10 cellular contexts compared by ENCODE assay signal in genomic region chr12:9372202-9372601, GRCh38.
A peak's percentile ranks its signal among the peaks of the same experiment; 100 is the strongest.
DNase-seq lines count a peak whose midpoint lies in the region; ATAC-seq and TF ChIP-seq lines count a peak whose summit lies in the region.
"Had no signal": no experiment of that assay in that cellular context is flagged by ENCODE, and none has a peak within 500 bp of the region (broad histone marks: within the 10 kb centered on the region; RNA-seq: fewer than 3 reads in every experiment).

No MANE protein-coding gene starts in this region.

- peaks cover 6% of the 10 kb centered on the region for H3K27me3 ChIP-seq in IMR-90 (ENCODE audit: control insufficient read depth, insufficient read depth, low read length)

- H3K14ac ChIP-seq in IMR-90 (replicated peaks; ENCODE audit: low read depth, low read length): no peak overlapping the region

- DNase-seq in IMR-90 (peak; percentile 9), astrocyte of the spinal cord (ENCODE audit: low read depth, low spot score) (no peak), left colon (no peak), NCI-H2107 (lab: John Stamatoyannopoulos, UW) (no peak), T-helper 1 cell (no peak)
- DNase-seq in stimulated activated CD8-positive, alpha-beta memory T cell treated with anti-CD3 and anti-CD28 coated beads, Interleukin-4, amount 100 ng/mL, for 48 hours: no peak
- DNase-seq: activated CD4-positive, alpha-beta T cell treated with anti-CD3 and anti-CD28 coated beads, Interleukin-2, amount 50 U/mL, for 4 hours; aorta had no signal

- no peak overlapping the region for H2AK5ac ChIP-seq in IMR-90 (ENCODE audit: low read depth, low read length)

- H3K36me3 ChIP-seq in IMR-90 (ENCODE audit: control insufficient read depth, insufficient read depth, low read length): no peaks in the 10 kb centered on the region

- POLR2A ChIA-PET in IMR-90 (lab: Charles Lee; ENCODE audit: unreplicated experiment): no interaction called here

- no peak overlapping the region for H4K8ac ChIP-seq in IMR-90 (ENCODE audit: low read depth in 2 of 2, low read length in 2 of 2)

- H3K4me3 ChIP-seq in IMR-90 (ENCODE audit: insufficient read depth, low read depth, low read length) (no peak overlapping the region), astrocyte of the spinal cord (ENCODE audit: low read depth, low read length) (no peak overlapping the region)

- CTCF ChIA-PET in IMR-90 (lab: Yijun Ruan, JAX): no interaction called here

- intact Hi-C loops in IMR-90 (cut with micrococcal nuclease) (no loop called here), left colon (cut with DNase I, micrococcal nuclease) (no loop called here)

- no peak overlapping the region for H3K23ac ChIP-seq in IMR-90 (ENCODE audit: low read depth, low read length)

- BruUV-seq in IMR-90 (replicated peaks; lab: Mats Ljungman, UMichigan): no TSS peak

- no peak overlapping the region for H2BK5ac ChIP-seq in IMR-90 (ENCODE audit: low read depth, low read length, poor library complexity, severe bottlenecking)

- no CpG with 5 or more reads among the region's 2 CpGs for WGBS in IMR-90 (ENCODE audit: extremely low coverage in 2 of 2, insufficient read length in 1 of 2), 2 experiments

- no peak for TF ChIP-seq RAD21 in IMR-90 (IDR thresholded peaks at IDR 0.05; ENCODE audit: low read length)

- H2BK20ac ChIP-seq in IMR-90 (ENCODE audit: low read depth, low read length): no peak overlapping the region

- no peak overlapping the region for H3K9ac ChIP-seq in IMR-90 (ENCODE audit: low read depth, low read length)

- in situ Hi-C loops in IMR-90 (cut with MboI; ENCODE audit: low sequenced_read_pairs): no loop called here
- in situ Hi-C loops in astrocyte of the spinal cord (cut with HindIII; ENCODE audit: low sequenced_read_pairs): no loop called here

- H4K5ac ChIP-seq in IMR-90 (ENCODE audit: low read depth, low read length): no peak overlapping the region

- H3K4ac ChIP-seq in IMR-90 (ENCODE audit: low read depth, low read length): no peak overlapping the region

- dilution Hi-C loops in IMR-90 (cut with HindIII; ENCODE audit: low sequenced_read_pairs, unreplicated experiment): no loop called here

- H2BK120ac ChIP-seq in IMR-90 (ENCODE audit: low read depth, low read length): no peak overlapping the region

- H3K18ac ChIP-seq in IMR-90 (ENCODE audit: low read depth, low read length): no peak overlapping the region

- H3K79me1 ChIP-seq in IMR-90 (ENCODE audit: low read depth in 1 of 2, low read length in 2 of 2): no peaks in the 10 kb centered on the region

- no peak overlapping the region for H3K56ac ChIP-seq in IMR-90 (ENCODE audit: extremely low read depth, insufficient read depth, low read length)

- no peak overlapping the region for H4K91ac ChIP-seq in IMR-90 (ENCODE audit: insufficient read depth, low read depth, low read length)

- no peak overlapping the region for H2BK15ac ChIP-seq in IMR-90 (ENCODE audit: low read depth, low read length)

- H3K4me2 ChIP-seq in IMR-90 (ENCODE audit: low read depth, low read length): no peak overlapping the region

- no peaks in the 10 kb centered on the region for H3K9me3 ChIP-seq in IMR-90 (ENCODE audit: control insufficient read depth, insufficient read depth, low read length)

- no peaks in the 10 kb centered on the region for H4K20me1 ChIP-seq in IMR-90 (ENCODE audit: insufficient read depth, low read length)

- H3K9me1 ChIP-seq in IMR-90 (ENCODE audit: insufficient read depth, low read length): no peaks in the 10 kb centered on the region

- TF ChIP-seq CTCF in C4-2B (conservative IDR thresholded peaks at IDR 0.05): peak; percentile 36
- no peak for TF ChIP-seq CTCF in IMR-90 (conservative IDR thresholded peaks at IDR 0.05; ENCODE audit: low read depth, low read length)
- peak; percentile 43 for TF ChIP-seq CTCF in astrocyte of the spinal cord (IDR thresholded peaks at IDR 0.05; ENCODE audit: low read depth, low read length)

- TF ChIP-seq POLR2A in IMR-90 (IDR thresholded peaks at IDR 0.05; ENCODE audit: low read depth, low read length): no peak

- H3K4me1 ChIP-seq in IMR-90 (ENCODE audit: control insufficient read depth, insufficient read depth, low read length): no peaks in the 10 kb centered on the region

- no peak overlapping the region for H2AK9ac ChIP-seq in IMR-90 (replicated peaks; ENCODE audit: low read depth, low read length, poor library complexity)

- ATAC-seq in IMR-90 (ENCODE audit: low read depth): peak; percentile 44; the same call in 1 of the 2 replicates
- peak; percentile 61 for ATAC-seq in left colon
- no peak for ATAC-seq in GM21447 (IDR thresholded peaks at IDR 0.05; ENCODE audit: unreplicated experiment)

- no peak overlapping the region for H3K27ac ChIP-seq in C4-2B
- no peak overlapping the region for H3K27ac ChIP-seq in IMR-90 (ENCODE audit: insufficient read depth, low read length)

- no peak overlapping the region for H2AFZ ChIP-seq in IMR-90 (replicated peaks; ENCODE audit: low read length, poor library complexity)

TF ChIP-seq in IMR-90, 13 proteins besides CTCF, POLR2A, EP300 and RAD21:
- TF ChIP-seq RFX5 (IDR thresholded peaks at IDR 0.05; ENCODE audit: low read depth, low read length): no peak
- no peak for TF ChIP-seq NFE2L2 (IDR thresholded peaks at IDR 0.05; ENCODE audit: low read depth, low read length)
- no peak for TF ChIP-seq CEBPB (IDR thresholded peaks at IDR 0.05; ENCODE audit: low read depth, low read length)
- no peak for TF ChIP-seq CHD1 (IDR thresholded peaks at IDR 0.05; ENCODE audit: low read depth, low read length)
- TF ChIP-seq ELK1 (IDR thresholded peaks at IDR 0.05; ENCODE audit: borderline replicate concordance, low read depth, low read length): no peak
- no peak for TF ChIP-seq SMC3 (IDR thresholded peaks at IDR 0.05; ENCODE audit: low read depth, low read length)
- TF ChIP-seq USF2 (IDR thresholded peaks at IDR 0.05; ENCODE audit: low read depth, low read length): no peak
- no peak for TF ChIP-seq FOS (IDR thresholded peaks at IDR 0.05; ENCODE audit: low read depth, low read length)
- TF ChIP-seq RCOR1 (IDR thresholded peaks at IDR 0.05; ENCODE audit: insufficient replicate concordance, low read length): no peak
